2 cellular contexts compared by ENCODE assay signal in genomic region chr17:981292-981658, GRCh38.
TF ChIP-seq lines count a peak whose summit lies in the region.

No MANE protein-coding gene starts in this region.

TF ChIP-seq in K562, 482 proteins besides CTCF, POLR2A, EP300 and RAD21:
- TF ChIP-seq GABPB2 (CRISPR knock-in tag; conservative IDR thresholded peaks at IDR 0.05) = no peak

TF ChIP-seq in neural cell, 6 proteins besides CTCF, POLR2A, EP300 and RAD21:
- no peak for TF ChIP-seq TAF1 (IDR thresholded peaks at IDR 0.05; ENCODE audit: low read depth)
- TF ChIP-seq SMC3 (conservative IDR thresholded peaks at IDR 0.05; ENCODE audit: poor library complexity) = peak; percentile 50
